Comparison of ENCODE assay signal across 23 cellular contexts in genomic region chr11:623349-623869, GRCh38. TPM values are rescaled to one million over a fixed set of nuclear protein-coding genes. Genes with fewer than 3 reads are reported as not detected.
DNase-seq lines count a peak whose midpoint lies in the region; ATAC-seq and TF ChIP-seq lines count a peak whose summit lies in the region.
"Had no signal": no experiment of that assay in that cellular context is flagged by ENCODE, and none has a peak within 500 bp of the region (broad histone marks: within the 10 kb centered on the region; RNA-seq: fewer than 3 reads in every experiment).

No MANE protein-coding gene starts in this region.

- peak overlapping the region; percentile 72 for H3K4me2 ChIP-seq in hepatocyte
- H3K4me2 ChIP-seq: GM23338, KMS-11 had no signal

- CTCF ChIA-PET in Caco-2 (lab: Charles Lee) (interaction anchor here (0.6 to 0.7 kb wide), 2 partner anchors 52 to 72 kb away, joined by 3 to 9 read pairs; partner anchors contain the start of gene TMEM80), HEK293 (lab: Yijun Ruan, JAX) (interaction anchor here (1.0 kb wide), 1 partner anchor 100 kb away, joined by 4 read pairs; no protein-coding TSS in a partner anchor)

- no peak overlapping the region for H3K27ac ChIP-seq in HEK293 (ENCODE audit: extremely low read depth, low read depth, low read length)
- H3K27ac ChIP-seq in hepatocyte = peak overlapping the region; percentile 27
- H3K27ac ChIP-seq in ovary = no peak overlapping the region
- H3K27ac ChIP-seq: KMS-11 had no signal

- no peak for ATAC-seq in HG03354 (IDR thresholded peaks at IDR 0.05; ENCODE audit: poor library complexity, severe bottlenecking, unreplicated experiment)
- no peak for ATAC-seq in HG03135 (IDR thresholded peaks at IDR 0.05; ENCODE audit: unreplicated experiment)
- ATAC-seq: GM23338, SK-N-SH treated with all-trans-retinoic acid at 6 μM for 48 hours had no signal

- H3K27me3 ChIP-seq in Caco-2 (replicated peaks; ENCODE audit: control insufficient read depth, insufficient read depth, low read length) (no peaks in the 10 kb centered on the region), hepatocyte (no peaks in the 10 kb centered on the region), ovary (no peaks in the 10 kb centered on the region)

- peaks cover 25% of the 10 kb centered on the region for H3K4me1 ChIP-seq in Caco-2
- H3K4me1 ChIP-seq in HEK293 (ENCODE audit: control insufficient read depth, insufficient read depth, low read length) = no peaks in the 10 kb centered on the region
- peaks cover 14% of the 10 kb centered on the region for H3K4me1 ChIP-seq in hepatocyte (ENCODE audit: insufficient read depth)
- peaks cover 5% of the 10 kb centered on the region for H3K4me1 ChIP-seq in ovary (ENCODE audit: insufficient read depth)

- no peak for TF ChIP-seq POLR2A in ovary (IDR thresholded peaks at IDR 0.05)

- intact Hi-C loops in Caco-2 (cut with micrococcal nuclease; ENCODE audit: unreplicated experiment) = no loop called here
- intact Hi-C loops in ovary (cut with DNase I) = no loop called here

- H3K4me3 ChIP-seq in Caco-2 (ENCODE audit: low read depth, low read length) = no peak overlapping the region
- no peak overlapping the region for H3K4me3 ChIP-seq in HEK293 (ENCODE audit: low read depth, low read length)
- no peak overlapping the region for H3K4me3 ChIP-seq in hepatocyte
- H3K4me3 ChIP-seq in ovary = no peak overlapping the region
- H3K4me3 ChIP-seq: GM23338 had no signal

- peak overlapping the region; percentile 32 for H3K27ac Mint-ChIP-seq in Caco-2 (ENCODE audit: unreplicated experiment)
- H3K27ac Mint-ChIP-seq: CD14-positive monocyte, GM23338 had no signal

- H3K9me2 ChIP-seq in hepatocyte (replicated peaks; ENCODE audit: insufficient read depth) = no peaks in the 10 kb centered on the region

- TF ChIP-seq EP300 in ovary (IDR thresholded peaks at IDR 0.05) = no peak

- H2AFZ ChIP-seq in hepatocyte = no peak overlapping the region
- H2AFZ ChIP-seq: GM23338 had no signal

- H3K9me3 Mint-ChIP-seq in Caco-2 (ENCODE audit: unreplicated experiment) = peaks cover 11% of the 10 kb centered on the region

- no peaks in the 10 kb centered on the region for H3K79me2 ChIP-seq in hepatocyte

- H3K36me3 ChIP-seq in Caco-2 (ENCODE audit: control insufficient read depth, insufficient read depth, low read length) (no peaks in the 10 kb centered on the region; the same call in 1 of the 2 replicates), HEK293 (ENCODE audit: control insufficient read depth in 2 of 2, insufficient read depth in 1 of 2, low read length in 2 of 2) (peaks cover 0 to 6% of the 10 kb centered on the region in 2 experiments; a peak in 1 of 3 replicates), hepatocyte (replicated peaks; ENCODE audit: insufficient read depth, low read depth) (no peaks in the 10 kb centered on the region), ovary (no peaks in the 10 kb centered on the region)

- 77% methylated on average over 15 of the region's 15 CpGs for WGBS in hepatocyte (ENCODE audit: low lambda C conversion rate, missing lambda C conversion rate)
- 77 to 78% (median 77%) methylated on average over 15 of the region's 15 CpGs for WGBS in ovary, 3 donors

- peak overlapping the region; percentile 69 for H3K4me3 Mint-ChIP-seq in Caco-2 (ENCODE audit: unreplicated experiment)
- H3K4me3 Mint-ChIP-seq: CD14-positive monocyte, GM23338 had no signal

- no peaks in the 10 kb centered on the region for H3K27me3 Mint-ChIP-seq in Caco-2 (ENCODE audit: insufficient read depth, unreplicated experiment)

- H3K9me3 ChIP-seq in Caco-2 = no peaks in the 10 kb centered on the region
- H3K9me3 ChIP-seq in HEK293 (ENCODE audit: control insufficient read depth, insufficient read depth, low read depth, low read length) = no peaks in the 10 kb centered on the region
- no peaks in the 10 kb centered on the region for H3K9me3 ChIP-seq in hepatocyte (ENCODE audit: low read depth)
- H3K9me3 ChIP-seq in ovary = no peaks in the 10 kb centered on the region

- H3K4me1 Mint-ChIP-seq in Caco-2 (ENCODE audit: low read depth, unreplicated experiment) = peaks cover 7% of the 10 kb centered on the region

- no TSS peak for BruUV-seq in Caco-2 (replicated peaks; lab: Mats Ljungman, UMichigan)

- peaks cover 66% of the 10 kb centered on the region for H3K36me3 Mint-ChIP-seq in Caco-2 (ENCODE audit: insufficient read depth, unreplicated experiment)

- no peak for TF ChIP-seq CTCF in Caco-2 (IDR thresholded peaks at IDR 0.05; ENCODE audit: insufficient read depth in 1 of 2, low read depth in 1 of 2, low read length in 1 of 2, severe bottlenecking in 1 of 2, unreplicated experiment in 1 of 2)
- no peak for TF ChIP-seq CTCF in HEK293 (tag by site-specific recombination; IDR thresholded peaks at IDR 0.05)
- no peak for TF ChIP-seq CTCF in hepatocyte (IDR thresholded peaks at IDR 0.05; ENCODE audit: poor library complexity)
- TF ChIP-seq CTCF in ovary (IDR thresholded peaks at IDR 0.05) = no peak

- no peak for DNase-seq in Caco-2
- DNase-seq in hepatocyte (ENCODE audit: low spot score) = peak; percentile 8
- DNase-seq in ovary = peak in 3 of 5 donors; percentile 25 to 36 (median 27)
- no peak for DNase-seq in HPDE6-E6E7 (ENCODE audit: extremely low spot score)
- DNase-seq: GF-D8, HCEC 1CT, NCI-H1417, NCI-H187 treated with DMSO at 0.1 percent for 48 hours, NCI-H2227 treated with DMSO at 0.1 percent for 48 hours, NCI-H510A treated with DMSO at 0.1 percent for 48 hours, NCI-H774, OCI-M1, SIG-M5 had no signal

- no peaks in the 10 kb centered on the region for H4K20me1 ChIP-seq in hepatocyte (ENCODE audit: insufficient read depth, poor library complexity, severe bottlenecking)

- POLR2A ChIA-PET in Caco-2 (lab: Charles Lee) = no interaction called here
- POLR2A ChIA-PET in HEK293 (lab: Yijun Ruan, JAX) = interaction anchor here (0.6 kb wide), 1 partner anchor 52 kb away, joined by 3 read pairs; no protein-coding TSS in a partner anchor

TF ChIP-seq in HEK293, 187 proteins besides CTCF, POLR2A, EP300 and RAD21 (continues in another document):
- TF ChIP-seq ZBTB17 (tag by site-specific recombination; IDR thresholded peaks at IDR 0.05) (no peak), ZFP41 (tag by site-specific recombination; IDR thresholded peaks at IDR 0.05; ENCODE audit: borderline replicate concordance) (no peak), ZNF280D (tag by site-specific recombination; IDR thresholded peaks at IDR 0.05) (no peak), ZNF692 (tag by site-specific recombination; IDR thresholded peaks at IDR 0.05) (no peak)

RNA-seq across cellular contexts. Expression of gene CDHR5, which starts 1.3 kb away (rescaled TPM):
- total RNA-seq in Caco-2 (2022) = 30.2 and 42.0 TPM in 2 replicates
- total RNA-seq in hepatocyte = 91.5 and 114 TPM in 2 replicates
- 142 and 166 TPM in 2 replicates for polyA plus RNA-seq in hepatocyte
- total RNA-seq in ovary = 1 to 10 TPM in 1 of 7 donors, under 1 TPM in 2, not detected in 4; 0.20 to 2.3 (median 0.22) TPM
- polyA plus RNA-seq in ovary = under 1 TPM in 1 of 2 donors, not detected in 1; 0.07 TPM
- total RNA-seq: Daoy, GM23338, RPMI7951 had no signal
- polyA plus RNA-seq: AG04450, GM23338 had no signal

RNA-seq across cellular contexts. Expression of gene SCT, which starts 3.6 kb away (rescaled TPM):
- total RNA-seq in Caco-2 (2022) (not detected in 2 replicates), hepatocyte (not detected in 2 replicates), ovary (not detected)
- polyA plus RNA-seq in hepatocyte (20.5 and 21.7 TPM in 2 replicates), ovary (under 1 TPM in 1 of 2 donors, not detected in 1; 0.68 TPM)
- total RNA-seq: Daoy, GM23338, RPMI7951 had no signal
- polyA plus RNA-seq: AG04450, CD14-positive monocyte had no signal

RNA-seq across cellular contexts. Expression of gene IRF7, which starts 7.7 kb away (rescaled TPM):
- 27.2 and 31.2 TPM in 2 replicates for total RNA-seq in Caco-2 (2022)
- 9.3 and 10.4 TPM in 2 replicates for total RNA-seq in hepatocyte
- polyA plus RNA-seq in hepatocyte = 24.6 and 30.4 TPM in 2 replicates
- 10 to 100 TPM in 6 of 7 donors, 1 to 10 TPM in 1; 8.2 to 59.1 (median 17.1) TPM for total RNA-seq in ovary
- polyA plus RNA-seq in ovary = 10 to 100 TPM in 1 of 2 donors, under 1 TPM in 1; 0.28 to 22.8 TPM

RNA-seq across cellular contexts. Expression of gene DRD4, which starts 13.7 kb away (rescaled TPM):
- total RNA-seq in Caco-2 (2022) (1.0 and 1.1 TPM in 2 replicates), hepatocyte (not detected in 2 replicates), ovary (1 to 10 TPM in 5 of 7 donors, under 1 TPM in 2; 0.57 to 3.3 (median 1.7) TPM)
- polyA plus RNA-seq in hepatocyte (1.1 and 2.9 TPM in 2 replicates), ovary (under 1 TPM in 1 of 2 donors, not detected in 1; 0.63 TPM)
- total RNA-seq: Daoy, RPMI7951 had no signal
- polyA plus RNA-seq: CD14-positive monocyte had no signal

RNA-seq across cellular contexts. Expression of gene PHRF1, which starts 47.1 kb away (rescaled TPM):
- total RNA-seq in Caco-2 (2022) (43.9 and 46.8 TPM in 2 replicates), hepatocyte (25.6 and 26.9 TPM in 2 replicates), ovary (10 to 100 TPM; 15.5 to 34.2 (median 31.0) TPM)
- polyA plus RNA-seq in hepatocyte (25.6 TPM in 2 replicates), ovary (10 to 100 TPM in 1 of 2 donors, 1 to 10 TPM in 1; 3.8 to 21.3 TPM)

Comparison
In these comparisons a context has a peak if more than half of its experiments do, and no peak if none do; other contexts are left out.
1. DNase-seq: peak in hepatocyte (single experiment) and ovary (3 of 5); none in Caco-2 (0 of 2) and HPDE6-E6E7 (single experiment).